Comparison of ENCODE assay signal across 15 cellular contexts in the genomic region with DNA sequence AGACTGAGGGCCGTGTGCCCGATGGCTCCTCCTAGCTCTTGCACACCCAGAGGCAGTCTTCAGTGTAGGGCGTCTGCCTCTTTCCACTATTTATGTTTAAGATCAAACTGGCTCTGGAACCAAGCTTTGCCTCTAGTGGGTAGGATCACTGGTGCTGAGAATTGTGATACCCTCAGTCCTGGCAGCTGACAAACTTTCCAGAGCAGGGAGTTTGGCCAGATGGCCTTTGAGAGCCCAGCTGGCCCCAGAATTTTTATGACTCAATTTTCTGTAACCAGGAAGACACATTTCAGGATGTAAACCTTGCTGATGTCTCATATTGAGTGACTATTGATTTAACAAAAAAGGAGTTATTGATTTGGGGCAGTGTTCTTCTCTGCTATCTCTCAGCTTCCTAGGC. TPM values are rescaled to one million over a fixed set of nuclear protein-coding genes. Genes with fewer than 3 reads are reported as not detected.
DNase-seq lines count a peak whose midpoint lies in the region; ATAC-seq and TF ChIP-seq lines count a peak whose summit lies in the region.
"Had no signal": no experiment of that assay in that cellular context is flagged by ENCODE, and none has a peak within 500 bp of the region (broad histone marks: within the 10 kb centered on the region; RNA-seq: fewer than 3 reads in every experiment).

No MANE protein-coding gene starts in this region.

- DNase-seq in ELR (ENCODE audit: low read depth) (peak; percentile 15), NCI-H524 treated with DMSO at 0.1 percent for 48 hours (lab: John Stamatoyannopoulos, UW) (peak; percentile 61), fibroblast of mammary gland (ENCODE audit: low read depth) (peak; percentile 31), progenitor cell of endocrine pancreas (ENCODE audit: low spot score, unreplicated experiment) (no peak), NCI-H2029 (lab: John Stamatoyannopoulos, UW) (no peak), glomerular visceral epithelial cell (ENCODE audit: extremely low spot score) (no peak)
- DNase-seq: activated T-cell treated with anti-CD3 and anti-CD28 coated beads, Interleukin-2, amount 50 U/mL, for 72 hours; anterior cingulate cortex; effector CD8-positive, alpha-beta T cell; RPMI8226; stimulated activated CD4-positive, alpha-beta T cell treated with anti-CD3 and anti-CD28 coated beads, Interleukin-2, amount 100 ng/mL, for 24 hours had no signal

- no peaks in the 10 kb centered on the region for H3K9me3 Mint-ChIP-seq in progenitor cell of endocrine pancreas (ENCODE audit: low read depth)
- H3K9me3 Mint-ChIP-seq: T-helper 2 cell treated with Interferon-gamma antibody and Interleukin-4, amounts not matched to agents 5 μg/mL and 100 μg/mL, for 36 hours had no signal

- no peak for ATAC-seq in HG03469 (IDR thresholded peaks at IDR 0.05; ENCODE audit: unreplicated experiment)
- ATAC-seq: activated T-cell treated with anti-CD3 and anti-CD28 coated beads, Interleukin-2, amount 50 U/mL, for 72 hours; gastroesophageal sphincter had no signal

- no peaks in the 10 kb centered on the region for H3K27me3 Mint-ChIP-seq in progenitor cell of endocrine pancreas

- H3K4me1 Mint-ChIP-seq in progenitor cell of endocrine pancreas (ENCODE audit: low read depth), result peaks cover 41% of the 10 kb centered on the region

- peaks cover 2% of the 10 kb centered on the region for H3K36me3 Mint-ChIP-seq in progenitor cell of endocrine pancreas (ENCODE audit: insufficient read depth)

- no peak overlapping the region for H3K4me3 Mint-ChIP-seq in progenitor cell of endocrine pancreas (ENCODE audit: low read depth)
- H3K4me3 Mint-ChIP-seq: activated T-cell treated with anti-CD3 and anti-CD28 coated beads, Interleukin-2, amount 50 U/mL, for 72 hours; T-helper 2 cell treated with Interferon-gamma antibody and Interleukin-4, amounts not matched to agents 5 μg/mL and 100 μg/mL, for 36 hours had no signal

- H3K27ac Mint-ChIP-seq in progenitor cell of endocrine pancreas, result peak overlapping the region; percentile 96
- H3K27ac Mint-ChIP-seq: activated T-cell treated with anti-CD3 and anti-CD28 coated beads, Interleukin-2, amount 50 U/mL, for 72 hours; T-helper 2 cell treated with Interferon-gamma antibody and Interleukin-4, amounts not matched to agents 5 μg/mL and 100 μg/mL, for 36 hours had no signal

- no peak overlapping the region for H3K4me3 ChIP-seq in fibroblast of mammary gland (ENCODE audit: control insufficient read depth, low read depth, low read length)
- H3K4me3 ChIP-seq: BLaER1, gastroesophageal sphincter had no signal

- no peak for TF ChIP-seq CTCF in fibroblast of mammary gland (conservative IDR thresholded peaks at IDR 0.05; ENCODE audit: control insufficient read depth, insufficient read depth, low read depth, low read length)
- TF ChIP-seq CTCF in progenitor cell of endocrine pancreas (IDR thresholded peaks at IDR 0.05; ENCODE audit: unreplicated experiment), result no peak

RNA-seq across cellular contexts. Expression of a gene that starts 6.7 kb away (rescaled TPM):
- total RNA-seq in progenitor cell of endocrine pancreas, result 31.0 and 33.3 TPM in 2 replicates

Comparison
In these comparisons a context has a peak if more than half of its experiments do, and no peak if none do; other contexts are left out.
1. DNase-seq: peak in ELR (single experiment), NCI-H524 treated with DMSO at 0.1 percent for 48 hours (single experiment) and fibroblast of mammary gland (single experiment); none in progenitor cell of endocrine pancreas (single experiment), NCI-H2029 (single experiment) and glomerular visceral epithelial cell (single experiment).